In genomic region chr2:110713508-110714362, GRCh38 we compare ENCODE assay signal across 1 cellular context.
TF ChIP-seq lines count a peak whose summit lies in the region.

No MANE protein-coding gene starts in this region.

TF ChIP-seq in GM23338, 12 proteins besides CTCF, POLR2A, EP300 and RAD21 (continued from another document):
- TF ChIP-seq, protein P1, sequence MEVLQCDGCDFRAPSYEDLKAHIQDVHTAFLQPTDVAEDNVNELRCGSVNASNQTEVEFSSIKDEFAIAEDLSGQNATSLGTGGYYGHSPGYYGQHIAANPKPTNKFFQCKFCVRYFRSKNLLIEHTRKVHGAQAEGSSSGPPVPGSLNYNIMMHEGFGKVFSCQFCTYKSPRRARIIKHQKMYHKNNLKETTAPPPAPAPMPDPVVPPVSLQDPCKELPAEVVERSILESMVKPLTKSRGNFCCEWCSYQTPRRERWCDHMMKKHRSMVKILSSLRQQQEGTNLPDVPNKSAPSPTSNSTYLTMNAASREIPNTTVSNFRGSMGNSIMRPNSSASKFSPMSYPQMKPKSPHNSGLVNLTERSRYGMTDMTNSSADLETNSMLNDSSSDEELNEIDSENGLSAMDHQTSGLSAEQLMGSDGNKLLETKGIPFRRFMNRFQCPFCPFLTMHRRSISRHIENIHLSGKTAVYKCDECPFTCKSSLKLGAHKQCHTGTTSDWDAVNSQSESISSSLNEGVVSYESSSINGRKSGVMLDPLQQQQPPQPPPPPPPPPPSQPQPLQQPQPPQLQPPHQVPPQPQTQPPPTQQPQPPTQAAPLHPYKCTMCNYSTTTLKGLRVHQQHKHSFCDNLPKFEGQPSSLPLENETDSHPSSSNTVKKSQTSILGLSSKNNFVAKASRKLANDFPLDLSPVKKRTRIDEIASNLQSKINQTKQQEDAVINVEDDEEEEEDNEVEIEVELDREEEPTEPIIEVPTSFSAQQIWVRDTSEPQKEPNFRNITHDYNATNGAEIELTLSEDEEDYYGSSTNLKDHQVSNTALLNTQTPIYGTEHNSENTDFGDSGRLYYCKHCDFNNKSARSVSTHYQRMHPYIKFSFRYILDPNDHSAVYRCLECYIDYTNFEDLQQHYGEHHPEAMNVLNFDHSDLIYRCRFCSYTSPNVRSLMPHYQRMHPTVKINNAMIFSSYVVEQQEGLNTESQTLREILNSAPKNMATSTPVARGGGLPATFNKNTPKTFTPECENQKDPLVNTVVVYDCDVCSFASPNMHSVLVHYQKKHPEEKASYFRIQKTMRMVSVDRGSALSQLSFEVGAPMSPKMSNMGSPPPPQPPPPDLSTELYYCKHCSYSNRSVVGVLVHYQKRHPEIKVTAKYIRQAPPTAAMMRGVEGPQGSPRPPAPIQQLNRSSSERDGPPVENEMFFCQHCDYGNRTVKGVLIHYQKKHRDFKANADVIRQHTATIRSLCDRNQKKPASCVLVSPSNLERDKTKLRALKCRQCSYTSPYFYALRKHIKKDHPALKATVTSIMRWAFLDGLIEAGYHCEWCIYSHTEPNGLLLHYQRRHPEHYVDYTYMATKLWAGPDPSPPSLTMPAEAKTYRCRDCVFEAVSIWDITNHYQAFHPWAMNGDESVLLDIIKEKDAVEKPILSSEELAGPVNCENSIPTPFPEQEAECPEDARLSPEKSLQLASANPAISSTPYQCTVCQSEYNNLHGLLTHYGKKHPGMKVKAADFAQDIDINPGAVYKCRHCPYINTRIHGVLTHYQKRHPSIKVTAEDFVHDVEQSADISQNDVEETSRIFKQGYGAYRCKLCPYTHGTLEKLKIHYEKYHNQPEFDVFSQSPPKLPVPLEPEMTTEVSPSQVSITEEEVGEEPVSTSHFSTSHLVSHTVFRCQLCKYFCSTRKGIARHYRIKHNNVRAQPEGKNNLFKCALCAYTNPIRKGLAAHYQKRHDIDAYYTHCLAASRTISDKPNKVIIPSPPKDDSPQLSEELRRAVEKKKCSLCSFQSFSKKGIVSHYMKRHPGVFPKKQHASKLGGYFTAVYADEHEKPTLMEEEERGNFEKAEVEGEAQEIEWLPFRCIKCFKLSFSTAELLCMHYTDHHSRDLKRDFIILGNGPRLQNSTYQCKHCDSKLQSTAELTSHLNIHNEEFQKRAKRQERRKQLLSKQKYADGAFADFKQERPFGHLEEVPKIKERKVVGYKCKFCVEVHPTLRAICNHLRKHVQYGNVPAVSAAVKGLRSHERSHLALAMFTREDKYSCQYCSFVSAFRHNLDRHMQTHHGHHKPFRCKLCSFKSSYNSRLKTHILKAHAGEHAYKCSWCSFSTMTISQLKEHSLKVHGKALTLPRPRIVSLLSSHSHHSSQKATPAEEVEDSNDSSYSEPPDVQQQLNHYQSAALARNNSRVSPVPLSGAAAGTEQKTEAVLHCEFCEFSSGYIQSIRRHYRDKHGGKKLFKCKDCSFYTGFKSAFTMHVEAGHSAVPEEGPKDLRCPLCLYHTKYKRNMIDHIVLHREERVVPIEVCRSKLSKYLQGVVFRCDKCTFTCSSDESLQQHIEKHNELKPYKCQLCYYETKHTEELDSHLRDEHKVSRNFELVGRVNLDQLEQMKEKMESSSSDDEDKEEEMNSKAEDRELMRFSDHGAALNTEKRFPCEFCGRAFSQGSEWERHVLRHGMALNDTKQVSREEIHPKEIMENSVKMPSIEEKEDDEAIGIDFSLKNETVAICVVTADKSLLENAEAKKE (CRISPR knock-in tag; IDR thresholded peaks at IDR 0.05): no peak
- TF ChIP-seq ETS1 (IDR thresholded peaks at IDR 0.05): no peak
TF ChIP-seq in GM23338: peak in this region for 0.
